Comparison of ENCODE assay signal across 29 cellular contexts in the genomic region with DNA sequence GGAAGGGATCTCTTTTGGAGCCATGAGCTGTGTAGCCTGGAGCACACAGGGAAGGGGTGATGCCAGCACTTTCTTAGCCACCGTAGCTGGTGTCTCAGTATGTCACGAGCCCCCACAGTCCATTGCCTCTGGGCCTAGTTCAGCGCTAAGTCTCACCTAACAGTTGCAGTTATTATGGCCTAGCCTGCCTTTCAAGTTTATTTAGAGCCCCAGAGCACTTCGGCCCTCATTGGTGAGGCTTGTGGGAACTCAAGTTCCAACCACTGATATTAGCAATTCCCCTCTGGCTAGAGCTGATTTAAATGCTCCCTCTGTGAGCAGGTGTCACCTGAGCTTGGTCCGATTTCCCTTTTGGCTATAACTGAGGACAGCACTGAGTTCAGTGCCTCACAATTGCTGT.
"Had no signal": no experiment of that assay in that cellular context is flagged by ENCODE, and none has a peak within 500 bp of the region (broad histone marks: within the 10 kb centered on the region; RNA-seq: fewer than 3 reads in every experiment).

No MANE protein-coding gene starts in this region.

- DNase-seq: activated effector memory CD4-positive, alpha-beta T cell treated with anti-CD3 and anti-CD28 coated beads, Interleukin-2, amount 50 U/mL, for 16 hours; activated effector memory CD4-positive, alpha-beta T cell treated with Interleukin-2 at 50 U/mL for 16 hours; activated gamma-delta T cell; activated gamma-delta T cell treated with Interleukin-2 at 50 U/mL for 16 hours; activated naive CD4-positive, alpha-beta T cell; activated naive CD4-positive, alpha-beta T cell treated with anti-CD3 and anti-CD28 coated beads for 36 hours; activated naive CD4-positive, alpha-beta T cell treated with anti-CD3 and anti-CD28 coated beads, Interleukin-2, amount 10 ng/mL, durations not matched to agents 7 days and 5 days; activated naive CD4-positive, alpha-beta T cell treated with anti-CD3 and anti-CD28 coated beads, Interleukin-2, amount 50 U/mL, for 16 hours; activated naive CD4-positive, alpha-beta T cell treated with Interleukin-2 at 50 U/mL for 16 hours; activated naive CD8-positive, alpha-beta T cell treated with anti-CD3 and anti-CD28 coated beads for 36 hours; activated naive CD8-positive, alpha-beta T cell treated with anti-CD3 and anti-CD28 coated beads, Interleukin-2, amount 10 ng/mL, durations not matched to agents 7 days and 5 days; activated naive CD8-positive, alpha-beta T cell treated with anti-CD3 and anti-CD28 coated beads, Interleukin-2, amount 50 U/mL, for 24 hours; activated T-cell treated with anti-CD3 and anti-CD28 coated beads, Interleukin-2, amount 50 U/mL, for 1 hour; activated T-cell treated with anti-CD3 and anti-CD28 coated beads, Interleukin-2, amount 50 U/mL, for 24 hours; activated T-cell treated with anti-CD3 and anti-CD28 coated beads, Interleukin-2, amount 50 U/mL, for 4 hours; activated T-cell treated with anti-CD3 and anti-CD28 coated beads, Interleukin-2, amount 50 U/mL, for 48 hours; activated T-cell treated with anti-CD3 and anti-CD28 coated beads, Interleukin-2, amount 50 U/mL, for 72 hours; adrenal gland; amniotic stem cell; amygdala; anterior cingulate cortex; aorta; body of pancreas; brain microvascular endothelial cell; caudate nucleus; central memory CD4-positive, alpha-beta T cell; cerebellar nuclear complex had no signal

- ATAC-seq: activated naive CD4-positive, alpha-beta T cell treated with anti-CD3 and anti-CD28 coated beads, Interleukin-2, amount 50 U/mL, for 72 hours; activated naive CD8-positive, alpha-beta T cell treated with anti-CD3 and anti-CD28 coated beads, Interleukin-2, amount 50 U/mL, for 24 hours; activated T-cell treated with anti-CD3 and anti-CD28 coated beads, Interleukin-2, amount 50 U/mL, for 4 hours; activated T-cell treated with anti-CD3 and anti-CD28 coated beads, Interleukin-2, amount 50 U/mL, for 72 hours; activated T-helper 17 cell treated with anti-CD3 and anti-CD28 coated beads, Interleukin-2, amount 50 U/mL, for 72 hours; body of pancreas had no signal
